ENCODE assay signal across 8 cellular contexts in genomic region chr20:52104546-52105044, GRCh38.
DNase-seq lines count a peak whose midpoint lies in the region; ATAC-seq and TF ChIP-seq lines count a peak whose summit lies in the region.

No MANE protein-coding gene starts in this region.

- H3K27me3 ChIP-seq in brain microvascular endothelial cell (replicated peaks) (no peaks in the 10 kb centered on the region), tibial artery (peaks cover 0 to 31% of the 10 kb centered on the region in 2 donors)

- in situ Hi-C loops in brain microvascular endothelial cell (cut with HindIII; ENCODE audit: low pct_ligation_motif_present, low sequenced_read_pairs) = no loop called here

- intact Hi-C loops in tibial artery (cut with DNase I; ENCODE audit: low total_unique reads) = no loop called here

- TF ChIP-seq CTCF in brain microvascular endothelial cell (IDR thresholded peaks at IDR 0.05; ENCODE audit: low read depth, low read length, missing control alignments) (no peak), tibial artery (IDR thresholded peaks at IDR 0.05) (no peak)

- no peaks in the 10 kb centered on the region for H3K9me3 ChIP-seq in tibial artery

- H3K27ac ChIP-seq in brain microvascular endothelial cell (peak overlapping the region; percentile 16), tibial artery (no peak overlapping the region)

- peak; percentile 66 for DNase-seq in activated CD8-positive, alpha-beta memory T cell treated with anti-CD3 and anti-CD28 coated beads for 24 hours
- no peak for DNase-seq in activated CD8-positive, alpha-beta memory T cell treated with anti-CD3 and anti-CD28 coated beads, Interleukin-2, amount 50 U/mL, for 4 hours
- DNase-seq in brain microvascular endothelial cell (peak; percentile 18), kidney tubule cell (ENCODE audit: low spot score) (peak; percentile 28), tibial artery (no peak), GDM1 (lab: John Stamatoyannopoulos, UW) (no peak)

- ATAC-seq in HG03095 (IDR thresholded peaks at IDR 0.05; ENCODE audit: unreplicated experiment) (no peak), GM18858 (IDR thresholded peaks at IDR 0.05; ENCODE audit: unreplicated experiment) (no peak)

- H3K4me3 ChIP-seq in brain microvascular endothelial cell (ENCODE audit: low read depth, low read length) (peak overlapping the region; percentile 82), tibial artery (peak overlapping the region; percentile 38 to 51)

- no peaks in the 10 kb centered on the region for H3K36me3 ChIP-seq in brain microvascular endothelial cell (replicated peaks)
- no peaks in the 10 kb centered on the region for H3K36me3 ChIP-seq in tibial artery

- peaks cover 0 to 29% (median 24%) of the 10 kb centered on the region in 4 donors for H3K4me1 ChIP-seq in tibial artery

Comparison
In these comparisons a context has a peak if more than half of its experiments do, and no peak if none do; other contexts are left out.
1. DNase-seq: peak in activated CD8-positive, alpha-beta memory T cell treated with anti-CD3 and anti-CD28 coated beads for 24 hours (single experiment), brain microvascular endothelial cell (single experiment) and kidney tubule cell (single experiment); none in activated CD8-positive, alpha-beta memory T cell treated with anti-CD3 and anti-CD28 coated beads, Interleukin-2, amount 50 U/mL, for 4 hours (single experiment), tibial artery (0 of 2) and GDM1 (single experiment).